In the genomic region with DNA sequence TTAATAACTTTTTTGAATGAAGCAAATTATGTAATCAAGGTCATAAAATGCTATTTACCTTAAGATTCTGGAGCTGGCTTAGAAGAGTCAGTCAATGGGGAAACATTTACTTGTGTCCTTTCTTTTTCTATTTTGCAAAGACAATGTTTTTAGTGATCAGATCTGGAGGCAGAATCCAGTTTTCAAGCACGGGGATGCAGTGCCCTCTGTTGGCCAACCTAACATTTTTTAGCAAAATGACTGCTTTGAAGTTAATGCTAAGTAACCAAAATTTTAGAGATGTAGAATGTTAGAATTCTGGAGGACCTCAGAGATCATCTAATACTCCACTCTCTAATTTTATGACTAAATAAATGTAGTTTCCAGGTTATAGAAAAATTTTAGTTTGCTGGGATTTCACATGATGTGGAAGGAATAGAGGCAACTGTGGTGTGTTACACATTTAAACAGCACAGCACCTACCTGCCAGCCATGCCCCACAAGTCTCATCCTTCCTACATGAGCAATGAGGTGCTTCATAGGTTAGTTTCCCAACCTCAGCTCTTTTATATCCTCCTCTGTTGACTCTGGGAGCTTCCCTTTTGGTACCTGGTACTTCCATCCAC, we compare ENCODE assay signal across 8 cellular contexts. TPM values are rescaled to one million over a fixed set of nuclear protein-coding genes. Genes with fewer than 3 reads are reported as not detected.
DNase-seq lines count a peak whose midpoint lies in the region; ATAC-seq and TF ChIP-seq lines count a peak whose summit lies in the region.

No MANE protein-coding gene starts in this region.

- CTCF ChIA-PET in CD8-positive, alpha-beta memory T cell (lab: Charles Lee), result interaction anchor here (0.8 to 2.8 kb wide), 9 partner anchors 16 to 429 kb away, joined by 3 to 18 read pairs (median 3); no protein-coding TSS in a partner anchor

- H3K27ac Mint-ChIP-seq in CD8-positive, alpha-beta memory T cell, result peak overlapping the region in 2 of 8 donors; percentile 79 to 86
- H3K27ac Mint-ChIP-seq in HFFc6, result no peak overlapping the region
- H3K27ac Mint-ChIP-seq in T-helper 1 cell treated with Interleukin-12 subunit alpha and Interleukin-12 subunit beta and Interleukin-4 antibody, amounts not matched to agents 30 μg/mL and 1 μg/mL, for 36 hours, result peak overlapping the region; percentile 24
- H3K27ac Mint-ChIP-seq in stimulated activated memory B cell treated with anti-CD40 and anti-IgM and Interleukin-4, amounts not matched to agents 10 μg/mL and 1 μg/mL and 100 μg/mL, for 72 hours, result no peak overlapping the region

- no peaks in the 10 kb centered on the region for H3K36me3 ChIP-seq in CD8-positive, alpha-beta memory T cell (ENCODE audit: insufficient read depth, low read length)

- no peak overlapping the region for H3K4me3 ChIP-seq in CD8-positive, alpha-beta memory T cell (ENCODE audit: low read length)

- no peaks in the 10 kb centered on the region for H3K9me3 Mint-ChIP-seq in CD8-positive, alpha-beta memory T cell
- H3K9me3 Mint-ChIP-seq in HFFc6, result no peaks in the 10 kb centered on the region
- H3K9me3 Mint-ChIP-seq in T-helper 1 cell treated with Interleukin-12 subunit alpha and Interleukin-12 subunit beta and Interleukin-4 antibody, amounts not matched to agents 30 μg/mL and 1 μg/mL, for 36 hours, result no peaks in the 10 kb centered on the region
- H3K9me3 Mint-ChIP-seq in stimulated activated memory B cell treated with anti-CD40 and anti-IgM and Interleukin-4, amounts not matched to agents 10 μg/mL and 1 μg/mL and 100 μg/mL, for 72 hours, result no peaks in the 10 kb centered on the region

- H3K27me3 Mint-ChIP-seq in CD8-positive, alpha-beta memory T cell, result no peaks in the 10 kb centered on the region
- H3K27me3 Mint-ChIP-seq in HFFc6 (ENCODE audit: insufficient read depth), result peaks cover 8% of the 10 kb centered on the region
- H3K27me3 Mint-ChIP-seq in T-helper 1 cell treated with Interleukin-12 subunit alpha and Interleukin-12 subunit beta and Interleukin-4 antibody, amounts not matched to agents 30 μg/mL and 1 μg/mL, for 36 hours (ENCODE audit: low read depth), result no peaks in the 10 kb centered on the region
- H3K27me3 Mint-ChIP-seq in stimulated activated memory B cell treated with anti-CD40 and anti-IgM and Interleukin-4, amounts not matched to agents 10 μg/mL and 1 μg/mL and 100 μg/mL, for 72 hours, result no peaks in the 10 kb centered on the region

- ATAC-seq in HG03457 (IDR thresholded peaks at IDR 0.05; ENCODE audit: unreplicated experiment), result no peak
- no peak for ATAC-seq in stimulated activated memory B cell treated with anti-CD40 and anti-IgM and Interleukin-4, amounts not matched to agents 10 μg/mL and 1 μg/mL and 100 μg/mL, for 72 hours

- peaks cover 0 to 9% (median 6%) of the 10 kb centered on the region in 3 donors for H3K4me1 Mint-ChIP-seq in CD8-positive, alpha-beta memory T cell
- H3K4me1 Mint-ChIP-seq in HFFc6 (ENCODE audit: low read depth), result no peaks in the 10 kb centered on the region
- peaks cover 15% of the 10 kb centered on the region for H3K4me1 Mint-ChIP-seq in T-helper 1 cell treated with Interleukin-12 subunit alpha and Interleukin-12 subunit beta and Interleukin-4 antibody, amounts not matched to agents 30 μg/mL and 1 μg/mL, for 36 hours (ENCODE audit: low read depth)
- H3K4me1 Mint-ChIP-seq in stimulated activated memory B cell treated with anti-CD40 and anti-IgM and Interleukin-4, amounts not matched to agents 10 μg/mL and 1 μg/mL and 100 μg/mL, for 72 hours, result no peaks in the 10 kb centered on the region

- peaks cover 0 to 3% (median 2%) of the 10 kb centered on the region in 3 donors for H3K36me3 Mint-ChIP-seq in CD8-positive, alpha-beta memory T cell
- no peaks in the 10 kb centered on the region for H3K36me3 Mint-ChIP-seq in HFFc6 (ENCODE audit: low read depth)
- peaks cover 52% of the 10 kb centered on the region for H3K36me3 Mint-ChIP-seq in T-helper 1 cell treated with Interleukin-12 subunit alpha and Interleukin-12 subunit beta and Interleukin-4 antibody, amounts not matched to agents 30 μg/mL and 1 μg/mL, for 36 hours (ENCODE audit: low read depth)
- no peaks in the 10 kb centered on the region for H3K36me3 Mint-ChIP-seq in stimulated activated memory B cell treated with anti-CD40 and anti-IgM and Interleukin-4, amounts not matched to agents 10 μg/mL and 1 μg/mL and 100 μg/mL, for 72 hours

- H3K27ac ChIP-seq in CD8-positive, alpha-beta memory T cell (ENCODE audit: low read depth, low read length), result no peak overlapping the region

- POLR2A ChIA-PET in CD8-positive, alpha-beta memory T cell (lab: Charles Lee), result no interaction called here

- H3K4me1 ChIP-seq in CD8-positive, alpha-beta memory T cell (ENCODE audit: insufficient read depth, low read length), result no peaks in the 10 kb centered on the region

- H3K27me3 ChIP-seq in CD8-positive, alpha-beta memory T cell (ENCODE audit: insufficient read depth, low read length, poor library complexity, severe bottlenecking), result no peaks in the 10 kb centered on the region

- no peaks in the 10 kb centered on the region for H3K9me3 ChIP-seq in CD8-positive, alpha-beta memory T cell (ENCODE audit: low read length)

- peak; percentile 87 for TF ChIP-seq CTCF in HFFc6 (IDR thresholded peaks at IDR 0.05)

- H3K4me3 Mint-ChIP-seq in CD8-positive, alpha-beta memory T cell, result no peak overlapping the region
- no peak overlapping the region for H3K4me3 Mint-ChIP-seq in HFFc6
- H3K4me3 Mint-ChIP-seq in T-helper 1 cell treated with Interleukin-12 subunit alpha and Interleukin-12 subunit beta and Interleukin-4 antibody, amounts not matched to agents 30 μg/mL and 1 μg/mL, for 36 hours, result no peak overlapping the region
- H3K4me3 Mint-ChIP-seq in stimulated activated memory B cell treated with anti-CD40 and anti-IgM and Interleukin-4, amounts not matched to agents 10 μg/mL and 1 μg/mL and 100 μg/mL, for 72 hours, result no peak overlapping the region

- peak; percentile 34 to 67 (median 45) for DNase-seq in CD8-positive, alpha-beta memory T cell
- DNase-seq in HFFc6, result peak; percentile 25
- DNase-seq in amniotic epithelial cell (ENCODE audit: low read depth), result peak; percentile 55
- peak; percentile 68 for DNase-seq in inferior parietal cortex (ENCODE audit: extremely low spot score)
- DNase-seq in stimulated activated CD4-positive, alpha-beta T cell treated with anti-CD3 and anti-CD28 coated beads, Interleukin-4, amount 100 ng/mL, for 4 hours, result peak; percentile 56 to 61

RNA-seq across cellular contexts. Expression of gene SLC9A4, which starts 23.6 kb away (rescaled TPM):
- total RNA-seq in CD8-positive, alpha-beta memory T cell, result not detected
- polyA plus RNA-seq in CD8-positive, alpha-beta memory T cell, result not detected
- under 1 TPM in 1 of 6 experiments, not detected in 5; 0.05 TPM for total RNA-seq in HFFc6 (2021; fragmentation: NEBNext Ultra II Directional; extraction: Animal tissue kit (Norgen Biotek cat#: 25700))

RNA-seq across cellular contexts. Expression of gene IL18RAP, which starts 26.5 kb away (rescaled TPM):
- total RNA-seq in CD8-positive, alpha-beta memory T cell, result 1 to 10 TPM; 4.1 to 4.9 TPM
- polyA plus RNA-seq in CD8-positive, alpha-beta memory T cell, result 14.2 TPM
- total RNA-seq in HFFc6 (2021; fragmentation: NEBNext Ultra II Directional; extraction: Animal tissue kit (Norgen Biotek cat#: 25700)), result not detected

Comparison
In these comparisons a context has a peak if more than half of its experiments do, and no peak if none do; other contexts are left out.
1. RNA of gene IL18RAP, which starts 26.5 kb away (total RNA-seq): 4.1 to 4.9 TPM in CD8-positive, alpha-beta memory T cell; not detected in HFFc6; every median in the first group is over 4 times any median in the second.
2. Peak in every context shown above with its lines, with median percentiles within 50 percentile points of each other: DNase-seq.